ENCODE assay signal across 27 cellular contexts in the genomic region with DNA sequence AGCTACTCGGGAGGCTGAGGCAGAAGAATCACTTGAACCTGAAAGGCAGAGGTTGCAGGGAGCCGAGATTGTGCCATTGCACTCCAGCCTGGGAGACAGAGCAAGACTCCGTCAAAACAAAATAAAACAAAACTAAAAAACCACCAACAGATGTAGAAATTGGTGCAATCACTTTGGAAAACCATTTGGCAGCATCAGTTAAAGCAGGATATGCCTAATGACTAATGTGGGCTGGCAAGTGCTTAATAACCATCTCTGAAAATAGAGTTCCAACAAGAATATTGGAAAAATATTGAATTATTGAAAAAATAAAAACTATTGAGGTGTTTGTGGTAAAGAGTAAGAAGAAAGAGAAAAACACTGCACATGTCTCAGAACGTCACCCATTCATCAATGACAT. TPM values are rescaled to one million over a fixed set of nuclear protein-coding genes. Genes with fewer than 3 reads are reported as not detected.
"Had no signal": no experiment of that assay in that cellular context is flagged by ENCODE, and none has a peak within 500 bp of the region (broad histone marks: within the 10 kb centered on the region; RNA-seq: fewer than 3 reads in every experiment).

No MANE protein-coding gene starts in this region.

- H3K4me3 Mint-ChIP-seq: activated CD4-positive, alpha-beta memory T cell treated with anti-CD3 and anti-CD28 coated beads for 36 hours; activated CD4-positive, alpha-beta T cell treated with anti-CD3 and anti-CD28 coated beads, Interleukin-2, amount 10 ng/mL, durations not matched to agents 7 days and 5 days; activated naive CD4-positive, alpha-beta T cell treated with anti-CD3 and anti-CD28 coated beads for 36 hours; activated naive CD8-positive, alpha-beta T cell; activated T-helper 17 cell treated with anti-CD3 and anti-CD28 coated beads, Interleukin-2, amount 50 U/mL, for 72 hours had no signal

- H3K27ac Mint-ChIP-seq: activated CD4-positive, alpha-beta memory T cell treated with anti-CD3 and anti-CD28 coated beads for 36 hours; activated CD4-positive, alpha-beta T cell treated with anti-CD3 and anti-CD28 coated beads, Interleukin-2, amount 10 ng/mL, durations not matched to agents 7 days and 5 days; activated naive CD4-positive, alpha-beta T cell treated with anti-CD3 and anti-CD28 coated beads for 36 hours; activated naive CD8-positive, alpha-beta T cell; activated T-helper 17 cell treated with anti-CD3 and anti-CD28 coated beads, Interleukin-2, amount 50 U/mL, for 72 hours had no signal

- ATAC-seq: activated T-helper 17 cell treated with anti-CD3 and anti-CD28 coated beads, Interleukin-2, amount 50 U/mL, for 72 hours had no signal

- H3K27ac ChIP-seq: brain microvascular endothelial cell, cardiac muscle cell, Peyer's patch, RWPE1, SJCRH30, VCaP had no signal

- H3K9ac ChIP-seq: SK-N-SH had no signal

- H3K4me1 Mint-ChIP-seq: activated CD4-positive, alpha-beta T cell treated with anti-CD3 and anti-CD28 coated beads, Interleukin-2, amount 10 ng/mL, durations not matched to agents 7 days and 5 days; activated T-helper 17 cell treated with anti-CD3 and anti-CD28 coated beads, Interleukin-2, amount 50 U/mL, for 72 hours had no signal

- H3K36me3 Mint-ChIP-seq: activated CD4-positive, alpha-beta memory T cell treated with anti-CD3 and anti-CD28 coated beads for 36 hours; activated naive CD8-positive, alpha-beta T cell had no signal

- H3K36me3 ChIP-seq: brain microvascular endothelial cell, cardiac muscle cell, MG63, Peyer's patch, SJCRH30 had no signal

- H3K4me3 ChIP-seq: cardiac muscle cell, MG63, Peyer's patch, SJCRH30 had no signal

- H3K27me3 ChIP-seq: brain microvascular endothelial cell, cardiac muscle cell, MG63, Peyer's patch, SJCRH30 had no signal

- DNase-seq: activated CD4-positive, alpha-beta memory T cell treated with anti-CD3 and anti-CD28 coated beads for 36 hours; activated CD4-positive, alpha-beta T cell treated with anti-CD3 and anti-CD28 coated beads, Interleukin-2, amount 10 ng/mL, durations not matched to agents 7 days and 5 days; activated CD4-positive, CD25-positive, alpha-beta regulatory T cell; activated gamma-delta T cell; activated naive CD4-positive, alpha-beta T cell treated with anti-CD3 and anti-CD28 coated beads for 36 hours; activated T-cell treated with anti-CD3 and anti-CD28 coated beads, Interleukin-2, amount 50 U/mL, for 48 hours; amygdala; brain microvascular endothelial cell; KG1; MG63; NCI-H1105; NCI-H1436; NCI-H1694 treated with DMSO at 0.1 percent for 48 hours; NCI-H2029 treated with DMSO at 0.1 percent for 48 hours; NCI-H510A treated with DMSO at 0.1 percent for 48 hours; NCI-H69; Peyer's patch; Right ventricle myocardium superior; SJCRH30; SK-N-SH; T-helper 1 cell had no signal

- H3K9me2 ChIP-seq: SK-N-SH had no signal

- H3K9me3 Mint-ChIP-seq: activated CD4-positive, alpha-beta memory T cell treated with anti-CD3 and anti-CD28 coated beads for 36 hours; activated CD4-positive, alpha-beta T cell treated with anti-CD3 and anti-CD28 coated beads, Interleukin-2, amount 10 ng/mL, durations not matched to agents 7 days and 5 days; activated naive CD4-positive, alpha-beta T cell treated with anti-CD3 and anti-CD28 coated beads for 36 hours; activated T-helper 17 cell treated with anti-CD3 and anti-CD28 coated beads, Interleukin-2, amount 50 U/mL, for 72 hours had no signal

- H3K9me3 ChIP-seq: MG63, Peyer's patch, SJCRH30, SK-N-SH had no signal

- H3K4me2 ChIP-seq: SK-N-SH had no signal

RNA-seq across cellular contexts. Expression of gene RTP3, which starts 16.1 kb away (rescaled TPM):
- total RNA-seq: activated CD4-positive, alpha-beta memory T cell treated with anti-CD3 and anti-CD28 coated beads for 36 hours; activated CD4-positive, alpha-beta T cell treated with anti-CD3 and anti-CD28 coated beads, Interleukin-2, amount 10 ng/mL, durations not matched to agents 7 days and 5 days; activated naive CD4-positive, alpha-beta T cell treated with anti-CD3 and anti-CD28 coated beads for 36 hours; activated T-helper 17 cell treated with anti-CD3 and anti-CD28 coated beads, Interleukin-2, amount 50 U/mL, for 72 hours; cardiac muscle cell; Peyer's patch; Right ventricle myocardium superior; SJCRH30; T-helper 2 cell treated with Interferon-gamma antibody and Interleukin-4, amounts not matched to agents 100 ng/mL and 5 ng/mL, for 36 hours had no signal
- polyA plus RNA-seq: cardiac muscle cell, SK-N-SH had no signal

RNA-seq across cellular contexts. Expression of gene LTF, which starts 16.9 kb away (rescaled TPM):
- total RNA-seq: activated CD4-positive, alpha-beta memory T cell treated with anti-CD3 and anti-CD28 coated beads for 36 hours; activated CD4-positive, alpha-beta T cell treated with anti-CD3 and anti-CD28 coated beads, Interleukin-2, amount 10 ng/mL, durations not matched to agents 7 days and 5 days; activated naive CD4-positive, alpha-beta T cell treated with anti-CD3 and anti-CD28 coated beads for 36 hours; activated T-helper 17 cell treated with anti-CD3 and anti-CD28 coated beads, Interleukin-2, amount 50 U/mL, for 72 hours; cardiac muscle cell; SJCRH30; T-helper 2 cell treated with Interferon-gamma antibody and Interleukin-4, amounts not matched to agents 100 ng/mL and 5 ng/mL, for 36 hours had no signal
- polyA plus RNA-seq: cardiac muscle cell, SK-N-SH had no signal
